Comparison of ENCODE assay signal across 9 cellular contexts in the genomic region with DNA sequence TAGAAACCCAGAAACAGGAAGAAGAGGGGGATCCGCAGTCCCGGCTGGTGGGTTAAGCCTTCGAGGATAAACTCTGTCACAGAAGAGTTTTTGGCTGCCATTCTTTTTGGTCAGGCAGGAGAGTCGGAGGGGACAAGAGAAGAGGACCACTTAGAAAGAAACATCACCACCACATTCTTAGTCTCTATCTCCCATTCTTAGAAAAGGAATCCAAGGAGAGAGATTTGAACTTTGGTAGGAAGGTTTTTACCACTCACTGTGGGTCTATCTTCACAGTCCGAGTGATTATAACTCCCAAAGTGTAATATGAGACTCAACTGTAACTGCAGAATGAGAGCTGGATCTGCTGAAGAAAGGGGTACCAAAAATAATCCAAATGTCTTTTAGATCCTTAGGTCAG. TPM values are rescaled to one million over a fixed set of nuclear protein-coding genes. Genes with fewer than 3 reads are reported as not detected.
"Had no signal": no experiment of that assay in that cellular context is flagged by ENCODE, and none has a peak within 500 bp of the region (broad histone marks: within the 10 kb centered on the region; RNA-seq: fewer than 3 reads in every experiment).

A gene with protein sequence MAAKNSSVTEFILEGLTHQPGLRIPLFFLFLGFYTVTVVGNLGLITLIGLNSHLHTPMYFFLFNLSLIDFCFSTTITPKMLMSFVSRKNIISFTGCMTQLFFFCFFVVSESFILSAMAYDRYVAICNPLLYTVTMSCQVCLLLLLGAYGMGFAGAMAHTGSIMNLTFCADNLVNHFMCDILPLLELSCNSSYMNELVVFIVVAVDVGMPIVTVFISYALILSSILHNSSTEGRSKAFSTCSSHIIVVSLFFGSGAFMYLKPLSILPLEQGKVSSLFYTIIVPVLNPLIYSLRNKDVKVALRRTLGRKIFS (minus strand): TSS at position 101 of the 400 bp plus-strand sequence. CDS start 0 bp downstream, at position 101.

- H3K4me3 ChIP-seq: GM23248, HAP-1 had no signal

- H3K9ac ChIP-seq: GM23248 had no signal

- H3K4me1 ChIP-seq: HAP-1 had no signal

- H3K36me3 ChIP-seq: HAP-1 had no signal

- H3K9me3 ChIP-seq: HAP-1 had no signal

- DNase-seq: GM23248, GOT3, H7, HFFc6, IMR-90, KBM-7 had no signal

- H3K27ac ChIP-seq: GM23248 had no signal

- H2AFZ ChIP-seq: GM23248 had no signal

RNA-seq across cellular contexts. Expression of the gene that starts here (rescaled TPM):
- total RNA-seq: GM23248, H4, H7, HFFc6, HT-29, IMR-90 had no signal
- polyA plus RNA-seq: GM23248, IMR-90 had no signal
